16 cellular contexts compared by ENCODE assay signal in the genomic region with DNA sequence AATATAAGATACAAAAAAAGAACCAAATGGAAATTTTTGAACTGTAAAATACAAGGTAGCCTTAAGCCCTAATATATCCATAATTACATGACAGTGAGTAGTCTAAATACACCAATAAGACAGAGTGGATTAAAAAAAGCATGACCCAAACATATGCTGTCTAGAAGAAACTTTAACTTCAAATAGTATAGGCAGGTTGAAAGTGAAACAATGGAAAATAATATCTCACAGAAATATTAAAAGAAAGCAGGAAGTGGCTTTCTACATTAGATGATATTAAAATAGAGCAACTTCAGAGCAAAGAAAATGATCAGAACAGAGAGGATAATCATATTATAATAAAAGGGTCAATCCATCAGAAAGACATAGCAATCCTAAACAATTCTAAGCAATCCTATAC. TPM values are rescaled to one million over a fixed set of nuclear protein-coding genes. Genes with fewer than 3 reads are reported as not detected.
DNase-seq lines count a peak whose midpoint lies in the region; ATAC-seq and TF ChIP-seq lines count a peak whose summit lies in the region.
"Had no signal": no experiment of that assay in that cellular context is flagged by ENCODE, and none has a peak within 500 bp of the region (broad histone marks: within the 10 kb centered on the region; RNA-seq: fewer than 3 reads in every experiment).

No MANE protein-coding gene starts in this region.

- peaks cover 60% of the 10 kb centered on the region for H3K36me3 Mint-ChIP-seq in activated CD4-positive, alpha-beta T cell treated with anti-CD3 and anti-CD28 coated beads for 36 hours (ENCODE audit: low read depth)
- H3K36me3 Mint-ChIP-seq in activated CD4-positive, alpha-beta T cell treated with anti-CD3 and anti-CD28 coated beads, Interleukin-2, amount 10 ng/mL, durations not matched to agents 7 days and 5 days (ENCODE audit: low read depth) = peaks cover 48% of the 10 kb centered on the region
- peaks cover 64% of the 10 kb centered on the region for H3K36me3 Mint-ChIP-seq in activated CD8-positive, alpha-beta T cell treated with anti-CD3 and anti-CD28 coated beads for 36 hours (ENCODE audit: low read depth)

- no peak overlapping the region for H3K4me3 ChIP-seq in spleen
- H3K4me3 ChIP-seq: cardiac muscle cell, SJSA1, thoracic aorta had no signal

- TF ChIP-seq POLR2A in spleen (IDR thresholded peaks at IDR 0.05) = no peak

- intact Hi-C loops in activated CD4-positive, alpha-beta T cell treated with anti-CD3 and anti-CD28 coated beads for 36 hours (cut with DNase I, micrococcal nuclease) = no loop called here
- intact Hi-C loops in activated CD8-positive, alpha-beta T cell treated with anti-CD3 and anti-CD28 coated beads for 36 hours (cut with micrococcal nuclease) = no loop called here
- intact Hi-C loops in spleen (cut with DNase I; ENCODE audit: low total_unique reads) = no loop called here

- CTCF ChIA-PET in activated CD4-positive, alpha-beta T cell treated with anti-CD3 and anti-CD28 coated beads for 36 hours (lab: Charles Lee) = no interaction called here
- CTCF ChIA-PET in activated CD4-positive, alpha-beta T cell treated with anti-CD3 and anti-CD28 coated beads, Interleukin-2, amount 10 ng/mL, durations not matched to agents 7 days and 5 days (lab: Charles Lee) = interaction anchor here (1.6 kb wide), 1 partner anchor 22 kb away, joined by 4 read pairs; a partner anchor contains a TSS
- CTCF ChIA-PET in activated CD8-positive, alpha-beta T cell treated with anti-CD3 and anti-CD28 coated beads for 36 hours (lab: Charles Lee) = interaction anchor here (1.5 kb wide), 1 partner anchor 34 kb away, joined by 5 read pairs; no protein-coding TSS in a partner anchor

- H3K4me1 ChIP-seq in spleen = peaks cover 6 to 41% (median 19%) of the 10 kb centered on the region in 6 donors
- H3K4me1 ChIP-seq: SJSA1 had no signal

- POLR2A ChIA-PET in activated CD4-positive, alpha-beta T cell treated with anti-CD3 and anti-CD28 coated beads for 36 hours (lab: Charles Lee) = no interaction called here
- POLR2A ChIA-PET in activated CD4-positive, alpha-beta T cell treated with anti-CD3 and anti-CD28 coated beads, Interleukin-2, amount 10 ng/mL, durations not matched to agents 7 days and 5 days (lab: Charles Lee) = no interaction called here
- POLR2A ChIA-PET in activated CD8-positive, alpha-beta T cell treated with anti-CD3 and anti-CD28 coated beads for 36 hours (lab: Charles Lee) = no interaction called here

- H3K9me3 Mint-ChIP-seq in activated CD4-positive, alpha-beta T cell treated with anti-CD3 and anti-CD28 coated beads for 36 hours (ENCODE audit: low read depth) = no peaks in the 10 kb centered on the region
- H3K9me3 Mint-ChIP-seq in activated CD4-positive, alpha-beta T cell treated with anti-CD3 and anti-CD28 coated beads, Interleukin-2, amount 10 ng/mL, durations not matched to agents 7 days and 5 days = no peaks in the 10 kb centered on the region
- no peaks in the 10 kb centered on the region for H3K9me3 Mint-ChIP-seq in activated CD8-positive, alpha-beta T cell treated with anti-CD3 and anti-CD28 coated beads for 36 hours

- DNase-seq in activated CD4-positive, alpha-beta T cell treated with anti-CD3 and anti-CD28 coated beads for 36 hours = no peak
- no peak for DNase-seq in activated CD4-positive, alpha-beta T cell treated with anti-CD3 and anti-CD28 coated beads, Interleukin-2, amount 10 ng/mL, durations not matched to agents 7 days and 5 days
- DNase-seq in activated CD8-positive, alpha-beta T cell treated with anti-CD3 and anti-CD28 coated beads for 36 hours = no peak
- DNase-seq in spleen (no peak), NCI-H774 (lab: John Stamatoyannopoulos, UW) (no peak), omental fat pad (ENCODE audit: low spot score) (no peak)
- DNase-seq: activated effector memory CD4-positive, alpha-beta T cell treated with anti-CD3 and anti-CD28 coated beads, Interleukin-2, amount 50 U/mL, for 16 hours; Calu3; NCI-H748 treated with DMSO at 0.1 percent for 48 hours had no signal

- no peak for TF ChIP-seq CTCF in activated CD8-positive, alpha-beta T cell treated with anti-CD3 and anti-CD28 coated beads for 36 hours (IDR thresholded peaks at IDR 0.05)
- TF ChIP-seq CTCF in spleen (IDR thresholded peaks at IDR 0.05 in 8 of 11, conservative IDR thresholded peaks at IDR 0.05 in 3 of 11) = no peak
- TF ChIP-seq CTCF in omental fat pad (IDR thresholded peaks at IDR 0.05) = no peak

- H3K27me3 Mint-ChIP-seq in activated CD4-positive, alpha-beta T cell treated with anti-CD3 and anti-CD28 coated beads for 36 hours = no peaks in the 10 kb centered on the region
- H3K27me3 Mint-ChIP-seq in activated CD4-positive, alpha-beta T cell treated with anti-CD3 and anti-CD28 coated beads, Interleukin-2, amount 10 ng/mL, durations not matched to agents 7 days and 5 days = no peaks in the 10 kb centered on the region
- H3K27me3 Mint-ChIP-seq in activated CD8-positive, alpha-beta T cell treated with anti-CD3 and anti-CD28 coated beads for 36 hours = no peaks in the 10 kb centered on the region

- H3K27ac Mint-ChIP-seq in activated CD4-positive, alpha-beta T cell treated with anti-CD3 and anti-CD28 coated beads for 36 hours = peak overlapping the region; percentile 56
- no peak overlapping the region for H3K27ac Mint-ChIP-seq in activated CD4-positive, alpha-beta T cell treated with anti-CD3 and anti-CD28 coated beads, Interleukin-2, amount 10 ng/mL, durations not matched to agents 7 days and 5 days
- peak overlapping the region; percentile 80 for H3K27ac Mint-ChIP-seq in activated CD8-positive, alpha-beta T cell treated with anti-CD3 and anti-CD28 coated beads for 36 hours

- H3K4me1 Mint-ChIP-seq in activated CD4-positive, alpha-beta T cell treated with anti-CD3 and anti-CD28 coated beads for 36 hours = peaks cover 40% of the 10 kb centered on the region
- peaks cover 39% of the 10 kb centered on the region for H3K4me1 Mint-ChIP-seq in activated CD4-positive, alpha-beta T cell treated with anti-CD3 and anti-CD28 coated beads, Interleukin-2, amount 10 ng/mL, durations not matched to agents 7 days and 5 days
- H3K4me1 Mint-ChIP-seq in activated CD8-positive, alpha-beta T cell treated with anti-CD3 and anti-CD28 coated beads for 36 hours (ENCODE audit: low read depth) = peaks cover 52% of the 10 kb centered on the region

- H3K36me3 ChIP-seq in spleen = peaks cover 0 to 30% (median 4%) of the 10 kb centered on the region in 6 donors
- H3K36me3 ChIP-seq: SJSA1 had no signal

- H3K9me3 ChIP-seq in spleen = no peaks in the 10 kb centered on the region
- H3K9me3 ChIP-seq: neutrophil, SJSA1, thoracic aorta had no signal

- peak overlapping the region in 6 of 8 donors; percentile 14 to 44 (median 24) for H3K27ac ChIP-seq in spleen
- H3K27ac ChIP-seq: cardiac muscle cell, epithelial cell of prostate, neutrophil, SJSA1, thoracic aorta had no signal

- H3K4me3 Mint-ChIP-seq in activated CD4-positive, alpha-beta T cell treated with anti-CD3 and anti-CD28 coated beads for 36 hours = peak overlapping the region; percentile 30
- H3K4me3 Mint-ChIP-seq in activated CD4-positive, alpha-beta T cell treated with anti-CD3 and anti-CD28 coated beads, Interleukin-2, amount 10 ng/mL, durations not matched to agents 7 days and 5 days = no peak overlapping the region
- H3K4me3 Mint-ChIP-seq in activated CD8-positive, alpha-beta T cell treated with anti-CD3 and anti-CD28 coated beads for 36 hours = no peak overlapping the region

- ATAC-seq in activated CD4-positive, alpha-beta T cell treated with anti-CD3 and anti-CD28 coated beads for 36 hours = peak; percentile 44
- ATAC-seq in HG03354 (IDR thresholded peaks at IDR 0.05; ENCODE audit: poor library complexity, severe bottlenecking, unreplicated experiment) (peak; percentile 50), GM21619 (IDR thresholded peaks at IDR 0.05; ENCODE audit: unreplicated experiment) (no peak), omental fat pad (ENCODE audit: low FRiP score) (no peak)
- peak; percentile 73 for ATAC-seq in activated CD8-positive, alpha-beta T cell treated with anti-CD3 and anti-CD28 coated beads for 36 hours

- H3K27me3 ChIP-seq in spleen (replicated peaks in 1 of 7) = no peaks in the 10 kb centered on the region
- H3K27me3 ChIP-seq: cardiac muscle cell, neutrophil, SJSA1 had no signal

RNA-seq across cellular contexts. Expression of a gene that starts 21.8 kb away (rescaled TPM):
- total RNA-seq in activated CD4-positive, alpha-beta T cell treated with anti-CD3 and anti-CD28 coated beads for 36 hours = 10 to 100 TPM; 59.2 to 78.1 TPM
- total RNA-seq in activated CD4-positive, alpha-beta T cell treated with anti-CD3 and anti-CD28 coated beads, Interleukin-2, amount 10 ng/mL, durations not matched to agents 7 days and 5 days = 10 to 100 TPM; 22.1 to 24.9 TPM
- total RNA-seq in activated CD8-positive, alpha-beta T cell treated with anti-CD3 and anti-CD28 coated beads for 36 hours = 10 to 100 TPM; 83.4 to 90.6 TPM
- total RNA-seq in spleen = 10 to 100 TPM; 17.3 to 33.0 (median 20.9) TPM
- polyA plus RNA-seq in spleen = 10 to 100 TPM; 12.3 to 17.8 (median 17.6) TPM
- 10 to 100 TPM; 26.6 to 54.9 (median 38.1) TPM for total RNA-seq in omental fat pad

RNA-seq across cellular contexts. Expression of a gene that starts 39.1 kb away (rescaled TPM):
- 1 to 10 TPM; 1.4 to 1.9 TPM for total RNA-seq in activated CD4-positive, alpha-beta T cell treated with anti-CD3 and anti-CD28 coated beads for 36 hours
- total RNA-seq in activated CD4-positive, alpha-beta T cell treated with anti-CD3 and anti-CD28 coated beads, Interleukin-2, amount 10 ng/mL, durations not matched to agents 7 days and 5 days = 1 to 10 TPM in 1 of 2 experiments, under 1 TPM in 1; 0.92 to 1.3 TPM
- total RNA-seq in activated CD8-positive, alpha-beta T cell treated with anti-CD3 and anti-CD28 coated beads for 36 hours = 1 to 10 TPM; 1.3 to 2.0 TPM
- total RNA-seq in spleen (10 to 100 TPM in 6 of 7 donors, 1 to 10 TPM in 1; 9.7 to 18.3 (median 10.9) TPM), omental fat pad (10 to 100 TPM; 14.7 to 34.1 (median 23.7) TPM)
- 1 to 10 TPM; 3.1 to 3.7 (median 3.3) TPM for polyA plus RNA-seq in spleen

Comparison
In these comparisons a context has a peak if more than half of its experiments do, and no peak if none do; other contexts are left out.
1. ATAC-seq: peak in activated CD4-positive, alpha-beta T cell treated with anti-CD3 and anti-CD28 coated beads for 36 hours (single experiment), HG03354 (single experiment) and activated CD8-positive, alpha-beta T cell treated with anti-CD3 and anti-CD28 coated beads for 36 hours (single experiment); none in GM21619 (single experiment) and omental fat pad (single experiment).